1 cellular context compared by ENCODE assay signal in genomic region chr7:821688-822087, GRCh38.
TF ChIP-seq lines count a peak whose summit lies in the region.

No MANE protein-coding gene starts in this region.

TF ChIP-seq in HepG2, 621 proteins besides CTCF, POLR2A, EP300 and RAD21:
- TF ChIP-seq UBTF (CRISPR knock-in tag; IDR thresholded peaks at IDR 0.05) (no peak), TEAD2 (CRISPR knock-in tag; IDR thresholded peaks at IDR 0.05) (no peak), ZNF138 (CRISPR knock-in tag; IDR thresholded peaks at IDR 0.05; ENCODE audit: low read depth) (no peak), NR2F2 (IDR thresholded peaks at IDR 0.05; ENCODE audit: borderline replicate concordance, low read depth) (no peak), PTBP1 (IDR thresholded peaks at IDR 0.05; ENCODE audit: low read depth, low read length, poor library complexity, severe bottlenecking) (no peak), ELF3 (CRISPR knock-in tag; IDR thresholded peaks at IDR 0.05) (no peak), NBN (conservative IDR thresholded peaks at IDR 0.05) (no peak), ZNF720 (CRISPR knock-in tag; IDR thresholded peaks at IDR 0.05) (no peak), POLR2G (IDR thresholded peaks at IDR 0.05; ENCODE audit: low read depth, low read length) (no peak), ZNF18 (CRISPR knock-in tag; IDR thresholded peaks at IDR 0.05; ENCODE audit: insufficient replicate concordance) (no peak), TRIM22 (IDR thresholded peaks at IDR 0.05) (no peak), HNRNPL (IDR thresholded peaks at IDR 0.05; ENCODE audit: low read depth, low read length) (no peak), ZFY (CRISPR knock-in tag; IDR thresholded peaks at IDR 0.05) (no peak), ZNF501 (CRISPR knock-in tag; IDR thresholded peaks at IDR 0.05) (no peak), NFE2L2 (IDR thresholded peaks at IDR 0.05; ENCODE audit: low read length) (no peak), ZNF432 (CRISPR knock-in tag; IDR thresholded peaks at IDR 0.05; ENCODE audit: borderline replicate concordance) (no peak), ZNF569 (CRISPR knock-in tag; IDR thresholded peaks at IDR 0.05; ENCODE audit: borderline replicate concordance) (no peak)
